Comparison of ENCODE assay signal across 8 cellular contexts in the genomic region with DNA sequence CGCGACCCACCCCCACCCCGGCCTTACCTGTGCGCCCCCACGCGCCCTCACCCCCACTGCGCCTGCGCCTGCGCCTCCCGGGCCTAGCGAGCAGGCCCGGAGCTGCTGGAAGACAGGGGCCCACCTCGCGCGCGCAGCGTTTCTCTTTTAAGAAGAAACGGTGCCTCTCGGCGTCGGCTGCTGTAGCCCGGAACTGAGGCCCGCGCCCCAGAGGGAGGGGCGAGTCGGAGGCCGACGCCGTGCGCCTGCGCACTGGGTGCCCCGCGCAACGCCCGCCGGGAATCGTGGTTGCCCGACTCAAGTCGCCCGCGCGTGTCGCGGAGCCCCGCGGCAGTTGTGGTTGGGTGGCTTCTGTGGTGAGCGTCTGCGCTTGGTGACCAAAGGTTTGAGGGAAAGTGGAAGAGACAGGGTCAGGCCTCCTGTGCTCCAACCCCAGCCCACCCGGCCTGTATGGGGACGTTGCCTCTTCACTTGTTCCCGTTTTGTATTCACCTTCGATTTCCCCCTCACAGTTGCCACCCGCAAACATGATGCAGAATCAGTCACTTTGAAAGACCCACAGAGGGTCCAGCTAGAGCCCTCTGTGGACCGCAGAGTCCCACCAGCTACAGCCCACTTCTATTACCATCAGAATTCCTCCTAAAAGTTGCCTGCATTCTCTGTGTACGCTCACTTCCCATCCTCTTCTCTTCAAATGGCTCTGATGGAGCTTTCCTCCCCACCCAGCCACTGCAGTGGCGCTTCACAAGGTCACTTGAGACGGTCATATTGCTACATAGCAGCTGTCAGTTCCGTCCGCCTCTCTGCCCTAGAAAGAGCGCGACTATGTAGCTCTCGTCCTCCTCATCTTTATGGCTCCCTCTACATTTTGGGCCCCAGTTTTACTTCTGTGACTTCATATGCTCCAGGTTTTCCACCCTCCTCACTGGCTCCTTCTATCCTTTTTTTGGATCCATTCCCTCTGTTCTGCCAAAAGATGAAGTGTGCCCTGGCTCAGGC. TPM values are rescaled to one million over a fixed set of nuclear protein-coding genes. Genes with fewer than 3 reads are reported as not detected.
DNase-seq lines count a peak whose midpoint lies in the region; ATAC-seq and TF ChIP-seq lines count a peak whose summit lies in the region.

A gene with protein sequence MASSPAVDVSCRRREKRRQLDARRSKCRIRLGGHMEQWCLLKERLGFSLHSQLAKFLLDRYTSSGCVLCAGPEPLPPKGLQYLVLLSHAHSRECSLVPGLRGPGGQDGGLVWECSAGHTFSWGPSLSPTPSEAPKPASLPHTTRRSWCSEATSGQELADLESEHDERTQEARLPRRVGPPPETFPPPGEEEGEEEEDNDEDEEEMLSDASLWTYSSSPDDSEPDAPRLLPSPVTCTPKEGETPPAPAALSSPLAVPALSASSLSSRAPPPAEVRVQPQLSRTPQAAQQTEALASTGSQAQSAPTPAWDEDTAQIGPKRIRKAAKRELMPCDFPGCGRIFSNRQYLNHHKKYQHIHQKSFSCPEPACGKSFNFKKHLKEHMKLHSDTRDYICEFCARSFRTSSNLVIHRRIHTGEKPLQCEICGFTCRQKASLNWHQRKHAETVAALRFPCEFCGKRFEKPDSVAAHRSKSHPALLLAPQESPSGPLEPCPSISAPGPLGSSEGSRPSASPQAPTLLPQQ (minus strand): TSS at position 195 of the 999 bp plus-strand sequence. CDS start 776 bp downstream, outside the sequence.

- BruUV-seq in mammary epithelial cell (replicated peaks; lab: Mats Ljungman, UMichigan), result TSS peak; percentile 62

- TF ChIP-seq CTCF in WI38 (IDR thresholded peaks at IDR 0.05; ENCODE audit: low read depth, low read length), result no peak
- TF ChIP-seq CTCF in mammary epithelial cell (conservative IDR thresholded peaks at IDR 0.05 in 1 of 2, IDR thresholded peaks at IDR 0.05 in 1 of 2; ENCODE audit: extremely low read depth in 1 of 2, insufficient read depth in 1 of 2, low read depth in 1 of 2, low read length in 2 of 2), result no peak

- in situ Hi-C loops in GM18951 (cut with MboI; ENCODE audit: low sequenced_read_pairs, unreplicated experiment), result no loop called here
- in situ Hi-C loops in mammary epithelial cell (cut with MboI; ENCODE audit: low sequenced_read_pairs in 2 of 2), result no loop called here

- H3K27me3 ChIP-seq in mammary epithelial cell (ENCODE audit: insufficient read depth, low read length), result no peaks in the 10 kb centered on the region

- CTCF ChIA-PET in mammary epithelial cell (lab: Charles Lee; ENCODE audit: low non-redundant PET), result interaction anchor here (0.6 to 0.8 kb wide), 4 partner anchors 21 to 74 kb away, joined by 4 to 18 read pairs (median 4); a partner anchor contains a TSS

- H4K20me1 ChIP-seq in mammary epithelial cell (ENCODE audit: insufficient read depth, low read length), result no peaks in the 10 kb centered on the region

- peaks cover 2% of the 10 kb centered on the region for H3K36me3 ChIP-seq in mammary epithelial cell (ENCODE audit: insufficient read depth, low read length)

- peak within 1 kb of the TSS; percentile 97 for H3K4me2 ChIP-seq in mammary epithelial cell (ENCODE audit: insufficient read depth, low read depth, low read length)

- no peaks in the 10 kb centered on the region for H3K9me3 ChIP-seq in mammary epithelial cell (replicated peaks; ENCODE audit: insufficient read depth, low read length)

- H3K4me3 ChIP-seq in WI38 (ENCODE audit: low read depth, low read length) (peak within 1 kb of the TSS; percentile 61), mammary epithelial cell (replicated peaks in 1 of 3; ENCODE audit: insufficient read depth in 1 of 3, low read depth in 2 of 3, low read length in 3 of 3) (peak within 1 kb of the TSS; percentile 58 to 67 (median 61))

- intact Hi-C loops in mammary epithelial cell (cut with micrococcal nuclease), result loop anchor here (1.0 kb wide), 4 partner anchors 14 to 47 kb away; a partner anchor contains a TSS

- peak; percentile 99 for DNase-seq in AG08395 (ENCODE audit: low spot score)
- DNase-seq in NCI-H2227 (lab: John Stamatoyannopoulos, UW; ENCODE audit: unreplicated experiment), result peak; percentile 98
- peak; percentile 93 for DNase-seq in mammary epithelial cell
- DNase-seq in iPS-NIHi7 (ENCODE audit: extremely low spot score), result peak; percentile 95
- DNase-seq in smooth muscle cell of the brain vasculature (ENCODE audit: low read depth, low spot score), result peak; percentile 89

- TF ChIP-seq POLR2A in GM18951 (IDR thresholded peaks at IDR 0.05; ENCODE audit: extremely low read depth, insufficient read depth, insufficient read length), result peak; percentile 97

- H2AFZ ChIP-seq in mammary epithelial cell (ENCODE audit: low read depth, low read length), result peak within 1 kb of the TSS; percentile 93

- peak; percentile 77 for ATAC-seq in HG03175 (IDR thresholded peaks at IDR 0.05; ENCODE audit: unreplicated experiment)

- H3K4me1 ChIP-seq in mammary epithelial cell (ENCODE audit: insufficient read depth, low read length), result peaks cover 31% of the 10 kb centered on the region

- WGBS in mammary epithelial cell (ENCODE audit: low coverage, missing lambda C conversion rate), result 20% methylated on average over 26 of the region's 62 CpGs

- peaks cover 26% of the 10 kb centered on the region for H3K79me2 ChIP-seq in mammary epithelial cell (ENCODE audit: insufficient read depth, low read length)

- dilution Hi-C loops in mammary epithelial cell (cut with HindIII; ENCODE audit: low sequenced_read_pairs), result no loop called here

- peak within 1 kb of the TSS; percentile 80 for H3K9ac ChIP-seq in mammary epithelial cell (ENCODE audit: insufficient read depth, low read length)

- peak within 1 kb of the TSS; percentile 54 for H3K27ac ChIP-seq in mammary epithelial cell (ENCODE audit: insufficient read depth, low read depth, low read length)

RNA-seq across cellular contexts. Expression of the gene that starts here (rescaled TPM):
- 10 to 100 TPM in 1 of 2 donors, 1 to 10 TPM in 1; 9.0 to 39.9 TPM for total RNA-seq in mammary epithelial cell
- polyA plus RNA-seq in mammary epithelial cell, result 27.9 TPM
- polyA minus RNA-seq in mammary epithelial cell, result 21.7 TPM

Comparison
In these comparisons a context has a peak if more than half of its experiments do, and no peak if none do; other contexts are left out.
1. Peak in every context shown above with its lines: DNase-seq, ATAC-seq, H3K4me3 ChIP-seq and H3K27ac ChIP-seq.